Comparison of ENCODE assay signal across 28 cellular contexts in genomic region chr13:93260591-93260990, GRCh38. TPM values are rescaled to one million over a fixed set of nuclear protein-coding genes. Genes with fewer than 3 reads are reported as not detected.
DNase-seq lines count a peak whose midpoint lies in the region; ATAC-seq, FAIRE-seq and TF ChIP-seq lines count a peak whose summit lies in the region.
"Had no signal": no experiment of that assay in that cellular context is flagged by ENCODE, and none has a peak within 500 bp of the region (broad histone marks: within the 10 kb centered on the region; RNA-seq: fewer than 3 reads in every experiment).

No MANE protein-coding gene starts in this region.

- TF ChIP-seq CTCF in HFFc6 (IDR thresholded peaks at IDR 0.05) (no peak), bronchial epithelial cell (IDR thresholded peaks at IDR 0.05; ENCODE audit: insufficient read depth, low read length, severe bottlenecking) (no peak)

- H3K9me3 Mint-ChIP-seq in HFFc6 = no peaks in the 10 kb centered on the region
- H3K9me3 Mint-ChIP-seq: activated naive CD8-positive, alpha-beta T cell treated with anti-CD3 and anti-CD28 coated beads for 36 hours had no signal

- H3K27ac Mint-ChIP-seq in HFFc6 = no peak overlapping the region
- H3K27ac Mint-ChIP-seq: activated naive CD8-positive, alpha-beta T cell treated with anti-CD3 and anti-CD28 coated beads for 36 hours; natural killer cell treated with Interleukin-12 subunit alpha and Interleukin-12 subunit beta and Interleukin-15 and Interleukin-18, amount 100 ng/mL, for 72 hours had no signal

- DNase-seq in AG08395 (ENCODE audit: low spot score) = peak; percentile 11
- peak; percentile 62 for DNase-seq in HFFc6
- peak; percentile 45 for DNase-seq in bronchial epithelial cell (ENCODE audit: low read depth)
- DNase-seq in left lobe of liver (ENCODE audit: low spot score) = no peak
- no peak for DNase-seq in SKM-1 treated with dmso at 0.1 percent for 144 hours (lab: John Stamatoyannopoulos, UW; ENCODE audit: unreplicated experiment)
- no peak for DNase-seq in cerebellum (ENCODE audit: low spot score)
- DNase-seq: activated CD4-positive, alpha-beta T cell treated with anti-CD3 and anti-CD28 coated beads for 4 hours; activated effector memory CD4-positive, alpha-beta T cell treated with anti-CD3 and anti-CD28 coated beads, Interleukin-2, amount 50 U/mL, for 16 hours; activated naive CD8-positive, alpha-beta T cell treated with anti-CD3 and anti-CD28 coated beads for 36 hours; activated T-cell treated with anti-CD3 and anti-CD28 coated beads for 4 hours; DMS53; dorsolateral prefrontal cortex; foreskin keratinocyte; heart left ventricle; lower lobe of right lung; NCI-H1417; NCI-H2081; NCI-H446; NCI-H82; ovary; transverse colon had no signal

- ATAC-seq in left lobe of liver (peak; percentile 50), HG02938 (IDR thresholded peaks at IDR 0.05; ENCODE audit: unreplicated experiment) (no peak), HG03565 (IDR thresholded peaks at IDR 0.05; ENCODE audit: unreplicated experiment) (no peak)
- ATAC-seq: foreskin keratinocyte; heart left ventricle; lower lobe of right lung; natural killer cell treated with Interleukin-12 subunit alpha and Interleukin-12 subunit beta and Interleukin-15 and Interleukin-18, amount 100 ng/mL, for 72 hours had no signal

- H3K4me1 Mint-ChIP-seq in HFFc6 (ENCODE audit: low read depth) = peaks cover 47% of the 10 kb centered on the region
- H3K4me1 Mint-ChIP-seq: activated naive CD8-positive, alpha-beta T cell treated with anti-CD3 and anti-CD28 coated beads for 36 hours; central memory CD8-positive, alpha-beta T cell had no signal

- no peaks in the 10 kb centered on the region for H3K27me3 ChIP-seq in bronchial epithelial cell (ENCODE audit: control insufficient read depth, insufficient read depth, low read length)
- H3K27me3 ChIP-seq: BLaER1 treated with 17β-estradiol and CSF1 and Interleukin-3, amounts not matched to agents 10 nM and 100 nM; dorsolateral prefrontal cortex; foreskin keratinocyte; heart left ventricle; ovary; transverse colon had no signal

- no peaks in the 10 kb centered on the region for H3K27me3 Mint-ChIP-seq in HFFc6 (ENCODE audit: insufficient read depth)
- H3K27me3 Mint-ChIP-seq: activated naive CD8-positive, alpha-beta T cell treated with anti-CD3 and anti-CD28 coated beads for 36 hours; central memory CD8-positive, alpha-beta T cell; natural killer cell treated with Interleukin-12 subunit alpha and Interleukin-12 subunit beta and Interleukin-15 and Interleukin-18, amount 100 ng/mL, for 72 hours had no signal

- FAIRE-seq in bronchial epithelial cell (lab: Jason Lieb, UNC) = no peak
- FAIRE-seq: A204.1, GM18507 had no signal

- H3K4me3 Mint-ChIP-seq in HFFc6 = no peak overlapping the region
- H3K4me3 Mint-ChIP-seq: activated naive CD8-positive, alpha-beta T cell treated with anti-CD3 and anti-CD28 coated beads for 36 hours; central memory CD8-positive, alpha-beta T cell; natural killer cell treated with Interleukin-12 subunit alpha and Interleukin-12 subunit beta and Interleukin-15 and Interleukin-18, amount 100 ng/mL, for 72 hours had no signal

- no peak overlapping the region for H3K4me3 ChIP-seq in bronchial epithelial cell (ENCODE audit: low read depth, low read length)
- H3K4me3 ChIP-seq: BLaER1 treated with 17β-estradiol and CSF1 and Interleukin-3, amounts not matched to agents 10 nM and 100 nM; dorsolateral prefrontal cortex; heart left ventricle; lower lobe of right lung; ovary; transverse colon had no signal

- H3K36me3 ChIP-seq in bronchial epithelial cell (ENCODE audit: control insufficient read depth, insufficient read depth, low read length) = no peaks in the 10 kb centered on the region
- H3K36me3 ChIP-seq: BLaER1 treated with 17β-estradiol and CSF1 and Interleukin-3, amounts not matched to agents 10 nM and 100 nM; heart left ventricle; lower lobe of right lung; ovary; transverse colon had no signal

- peaks cover 10% of the 10 kb centered on the region for H3K36me3 Mint-ChIP-seq in HFFc6 (ENCODE audit: low read depth)
- H3K36me3 Mint-ChIP-seq: activated naive CD8-positive, alpha-beta T cell treated with anti-CD3 and anti-CD28 coated beads for 36 hours; natural killer cell treated with Interleukin-12 subunit alpha and Interleukin-12 subunit beta and Interleukin-15 and Interleukin-18, amount 100 ng/mL, for 72 hours had no signal

RNA-seq across cellular contexts. Expression of gene GPC6, which starts 34.0 kb away (rescaled TPM):
- total RNA-seq in HFFc6 (2021; fragmentation: NEBNext Ultra II Directional; extraction: Animal tissue kit (Norgen Biotek cat#: 25700)) = 1 to 10 TPM; 3.0 to 5.3 (median 4.4) TPM
- 0.90 and 5.5 TPM in 2 replicates for total RNA-seq in bronchial epithelial cell
- total RNA-seq in left lobe of liver = 15.6 TPM
- total RNA-seq in cerebellum = 25.0 TPM
- total RNA-seq: activated naive CD8-positive, alpha-beta T cell treated with anti-CD3 and anti-CD28 coated beads for 36 hours; natural killer cell treated with Interleukin-12 subunit alpha and Interleukin-12 subunit beta and Interleukin-15 and Interleukin-18, amount 100 ng/mL, for 72 hours had no signal

Comparison
In these comparisons a context has a peak if more than half of its experiments do, and no peak if none do; other contexts are left out.
1. DNase-seq: peak in AG08395 (single experiment), HFFc6 (single experiment) and bronchial epithelial cell (single experiment); none in left lobe of liver (single experiment), SKM-1 treated with dmso at 0.1 percent for 144 hours (single experiment) and cerebellum (single experiment).